Comparison of ENCODE assay signal across 8 cellular contexts in the genomic region with DNA sequence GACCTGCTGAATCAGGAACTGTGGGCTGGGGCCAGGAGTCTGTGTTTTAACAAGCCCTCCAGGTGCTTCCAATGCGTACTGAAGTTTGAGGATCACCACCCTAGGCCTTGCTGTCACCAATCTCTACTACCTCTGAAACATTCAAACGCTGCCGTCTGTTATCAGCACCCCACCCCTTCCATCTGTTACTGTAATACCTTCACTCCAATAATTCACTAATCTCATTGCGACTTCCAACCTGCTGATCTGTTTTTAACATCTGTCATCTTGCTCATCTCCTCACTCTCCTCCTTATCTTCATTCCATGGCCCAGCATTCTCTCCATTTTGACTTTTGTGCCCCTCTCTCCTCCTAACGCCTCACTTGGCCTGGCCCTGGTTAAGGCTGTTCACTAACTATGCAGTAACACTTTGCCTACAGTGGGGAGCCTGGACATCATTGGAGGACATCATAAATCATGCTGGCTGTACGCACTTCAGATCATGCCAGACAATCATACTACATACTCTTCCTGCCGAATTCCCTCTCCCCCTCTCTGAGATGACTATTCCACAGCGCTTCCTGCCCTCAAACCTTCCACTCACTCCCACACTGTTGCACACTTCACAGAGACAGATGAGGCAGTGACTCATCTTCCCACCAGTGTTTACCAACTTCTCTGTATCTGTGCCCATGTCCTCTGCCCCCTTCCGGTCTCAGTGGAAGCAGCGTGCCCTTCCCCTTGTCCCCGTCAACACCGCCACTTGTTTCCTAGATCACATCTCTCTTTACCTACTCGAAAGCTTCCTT. TPM values are rescaled to one million over a fixed set of nuclear protein-coding genes. Genes with fewer than 3 reads are reported as not detected.
DNase-seq lines count a peak whose midpoint lies in the region; ATAC-seq and TF ChIP-seq lines count a peak whose summit lies in the region.

No MANE protein-coding gene starts in this region.

- H3K27ac Mint-ChIP-seq in osteocyte (ENCODE audit: unreplicated experiment) = no peak overlapping the region

- H3K4me3 Mint-ChIP-seq in osteocyte (ENCODE audit: unreplicated experiment) = no peak overlapping the region

- no peaks in the 10 kb centered on the region for H3K27me3 Mint-ChIP-seq in osteocyte (ENCODE audit: unreplicated experiment)

- H3K9me3 Mint-ChIP-seq in osteocyte (ENCODE audit: unreplicated experiment) = peaks cover 5% of the 10 kb centered on the region

- no peak overlapping the region for H3K4me3 ChIP-seq in fibroblast of villous mesenchyme (ENCODE audit: low read depth, low read length)

- H3K36me3 Mint-ChIP-seq in osteocyte (ENCODE audit: unreplicated experiment) = peaks cover 5% of the 10 kb centered on the region

- peak; percentile 51 for DNase-seq in AG08396 (ENCODE audit: low spot score)
- peak; percentile 88 for DNase-seq in EL
- DNase-seq in SHP77 (lab: John Stamatoyannopoulos, UW) = peak; percentile 79 to 84
- peak; percentile 89 for DNase-seq in fibroblast of villous mesenchyme (ENCODE audit: low read depth)
- no peak for DNase-seq in NCI-H1436 treated with DMSO at 0.1 percent for 48 hours (lab: John Stamatoyannopoulos, UW)
- DNase-seq in NCI-H2081 treated with DMSO at 0.1 percent for 48 hours (lab: John Stamatoyannopoulos, UW) = no peak
- DNase-seq in osteocyte (ENCODE audit: extremely low spot score, unreplicated experiment) = no peak

- TF ChIP-seq CTCF in fibroblast of villous mesenchyme (IDR thresholded peaks at IDR 0.05; ENCODE audit: insufficient read depth, low read depth, low read length) (peak; percentile 19), osteocyte (IDR thresholded peaks at IDR 0.05) (no peak)

- H3K4me1 Mint-ChIP-seq in osteocyte (ENCODE audit: unreplicated experiment) = peaks cover 26% of the 10 kb centered on the region

- no peak for ATAC-seq in HG03280 (IDR thresholded peaks at IDR 0.05; ENCODE audit: unreplicated experiment)

RNA-seq across cellular contexts. Expression of a gene that starts 3.0 kb away (rescaled TPM):
- total RNA-seq in fibroblast of villous mesenchyme = not detected in 2 replicates
- 0.76 and 1.0 TPM in 2 replicates for total RNA-seq in osteocyte

RNA-seq across cellular contexts. Expression of a gene that starts 19.9 kb away (rescaled TPM):
- 47.0 and 66.5 TPM in 2 replicates for total RNA-seq in fibroblast of villous mesenchyme
- total RNA-seq in osteocyte = 30.6 and 33.1 TPM in 2 replicates

RNA-seq across cellular contexts. Expression of a gene that starts 24.6 kb away (rescaled TPM):
- total RNA-seq in fibroblast of villous mesenchyme = 0.32 TPM in 1 of 2 replicates, not detected in the other
- not detected in 2 replicates for total RNA-seq in osteocyte

RNA-seq across cellular contexts. Expression of a gene that starts 55.3 kb away (rescaled TPM):
- total RNA-seq in fibroblast of villous mesenchyme (2.6 and 4.3 TPM in 2 replicates), osteocyte (4.0 and 4.3 TPM in 2 replicates)

Comparison
In these comparisons a context has a peak if more than half of its experiments do, and no peak if none do; other contexts are left out.
1. DNase-seq: peak in AG08396 (single experiment), EL (single experiment), SHP77 (2 of 2) and fibroblast of villous mesenchyme (single experiment); none in NCI-H1436 treated with DMSO at 0.1 percent for 48 hours (single experiment), NCI-H2081 treated with DMSO at 0.1 percent for 48 hours (single experiment) and osteocyte (single experiment).